In the genomic region with DNA sequence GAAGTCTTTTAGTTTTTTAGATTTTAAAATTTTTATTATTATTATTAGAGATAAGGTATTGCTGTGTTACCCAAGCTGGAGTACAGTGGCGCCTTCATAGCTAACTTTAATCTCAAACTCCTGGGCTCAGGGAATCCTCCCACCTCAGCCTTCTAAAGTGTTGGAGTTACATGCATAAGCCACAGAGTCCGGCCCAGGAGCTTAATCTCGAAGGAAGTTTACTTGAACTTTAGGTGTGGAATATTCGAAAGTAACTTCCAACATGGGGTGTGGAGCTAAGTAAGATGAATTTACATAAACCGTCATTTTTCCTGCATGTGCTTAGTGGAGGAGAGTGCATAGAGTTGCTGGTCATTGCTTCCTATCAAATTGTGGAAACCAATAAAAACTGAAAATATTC, we compare ENCODE assay signal across 1 cellular context.
TF ChIP-seq lines count a peak whose summit lies in the region.

No MANE protein-coding gene starts in this region.

TF ChIP-seq in HepG2, 621 proteins besides CTCF, POLR2A, EP300 and RAD21:
- no peak for TF ChIP-seq MXI1 (IDR thresholded peaks at IDR 0.05; ENCODE audit: borderline replicate concordance, low read depth, low read length)
- TF ChIP-seq ZNF143 (CRISPR knock-in tag; IDR thresholded peaks at IDR 0.05): no peak
- TF ChIP-seq, protein P1, sequence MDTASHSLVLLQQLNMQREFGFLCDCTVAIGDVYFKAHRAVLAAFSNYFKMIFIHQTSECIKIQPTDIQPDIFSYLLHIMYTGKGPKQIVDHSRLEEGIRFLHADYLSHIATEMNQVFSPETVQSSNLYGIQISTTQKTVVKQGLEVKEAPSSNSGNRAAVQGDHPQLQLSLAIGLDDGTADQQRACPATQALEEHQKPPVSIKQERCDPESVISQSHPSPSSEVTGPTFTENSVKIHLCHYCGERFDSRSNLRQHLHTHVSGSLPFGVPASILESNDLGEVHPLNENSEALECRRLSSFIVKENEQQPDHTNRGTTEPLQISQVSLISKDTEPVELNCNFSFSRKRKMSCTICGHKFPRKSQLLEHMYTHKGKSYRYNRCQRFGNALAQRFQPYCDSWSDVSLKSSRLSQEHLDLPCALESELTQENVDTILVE (CRISPR knock-in tag; IDR thresholded peaks at IDR 0.05): no peak
- no peak for TF ChIP-seq ZFY (CRISPR knock-in tag; IDR thresholded peaks at IDR 0.05)
- TF ChIP-seq GABPB1 (CRISPR knock-in tag; IDR thresholded peaks at IDR 0.05): no peak
- TF ChIP-seq MED8 (CRISPR knock-in tag; IDR thresholded peaks at IDR 0.05; ENCODE audit: insufficient replicate concordance): no peak
- no peak for TF ChIP-seq TCF7L2 (IDR thresholded peaks at IDR 0.05; ENCODE audit: low read depth, low read length)
- TF ChIP-seq NPAS2 (CRISPR knock-in tag; IDR thresholded peaks at IDR 0.05; ENCODE audit: borderline replicate concordance): no peak
- no peak for TF ChIP-seq CC2D1A (CRISPR knock-in tag; IDR thresholded peaks at IDR 0.05)
- TF ChIP-seq ONECUT2 (CRISPR knock-in tag; IDR thresholded peaks at IDR 0.05): no peak
- TF ChIP-seq ZNF333 (CRISPR knock-in tag; IDR thresholded peaks at IDR 0.05; ENCODE audit: borderline replicate concordance): no peak
- TF ChIP-seq SPEN (CRISPR knock-in tag; IDR thresholded peaks at IDR 0.05; ENCODE audit: low read depth): no peak
- no peak for TF ChIP-seq CHD4 (IDR thresholded peaks at IDR 0.05; ENCODE audit: borderline replicate concordance, low read length)
